Comparison of ENCODE assay signal across 17 cellular contexts in the genomic region with DNA sequence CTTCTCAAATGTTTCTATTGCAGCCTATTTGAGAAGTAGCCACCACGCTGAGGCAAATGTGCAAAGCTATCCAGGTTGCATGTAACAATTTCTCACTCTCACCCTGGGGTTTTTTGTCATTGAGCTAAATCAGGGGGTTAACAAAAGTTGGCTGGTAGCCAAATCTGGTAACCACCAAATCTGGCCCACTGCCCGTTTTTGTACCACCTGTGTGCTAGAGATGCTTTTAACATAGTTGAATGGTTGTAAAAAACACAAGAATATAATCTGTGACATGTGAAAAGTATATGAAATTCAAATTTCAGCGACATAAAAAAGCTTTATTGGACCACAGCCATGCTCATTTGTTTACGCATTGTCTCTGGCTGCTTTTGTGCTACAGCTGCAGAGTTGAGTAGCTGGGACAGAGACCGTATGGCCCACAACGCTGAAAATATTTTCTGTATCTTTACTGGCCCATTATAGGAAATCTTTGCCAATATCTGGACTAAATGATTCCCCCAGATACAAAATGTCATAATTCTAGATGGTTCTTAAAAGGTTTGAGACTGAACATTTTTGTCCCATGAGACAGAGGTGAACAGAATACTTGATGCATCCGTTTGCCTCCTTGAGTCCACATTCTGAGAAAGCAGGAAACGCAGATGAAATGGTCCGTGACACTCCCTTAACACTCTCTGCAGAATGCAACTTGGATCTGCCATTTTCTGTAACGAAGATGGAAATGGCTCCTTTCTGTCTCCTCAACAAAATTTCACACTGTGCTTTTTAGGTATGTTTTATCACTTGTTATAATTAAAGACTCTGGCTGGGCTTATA.
DNase-seq lines count a peak whose midpoint lies in the region; ATAC-seq and TF ChIP-seq lines count a peak whose summit lies in the region.
"Had no signal": no experiment of that assay in that cellular context is flagged by ENCODE, and none has a peak within 500 bp of the region (broad histone marks: within the 10 kb centered on the region; RNA-seq: fewer than 3 reads in every experiment).

No MANE protein-coding gene starts in this region.

- CTCF ChIA-PET in IMR-90 (lab: Yijun Ruan, JAX): interaction anchor here (0.9 to 1.3 kb wide), 3 partner anchors 12 to 122 kb away, joined by 3 to 4 read pairs (median 3); no protein-coding TSS in a partner anchor

- no peak overlapping the region for H4K8ac ChIP-seq in IMR-90 (ENCODE audit: low read depth in 2 of 2, low read length in 2 of 2)

- TF ChIP-seq CTCF in IMR-90 (conservative IDR thresholded peaks at IDR 0.05; ENCODE audit: low read depth, low read length): no peak

- peaks cover 4% of the 10 kb centered on the region for H3K9me3 Mint-ChIP-seq in activated T-cell treated with anti-CD3 and anti-CD28 coated beads, Interleukin-2, amount 50 U/mL, for 4 hours
- H3K9me3 Mint-ChIP-seq: activated B cell treated with CpG ODN at 0.5 μM for 24 hours, HFFc6 had no signal

- POLR2A ChIA-PET in IMR-90 (lab: Charles Lee; ENCODE audit: unreplicated experiment): no interaction called here

- dilution Hi-C loops in IMR-90 (cut with HindIII; ENCODE audit: low sequenced_read_pairs, unreplicated experiment): no loop called here

- no peak for TF ChIP-seq POLR2A in IMR-90 (IDR thresholded peaks at IDR 0.05; ENCODE audit: low read depth, low read length)

- H3K18ac ChIP-seq in IMR-90 (ENCODE audit: low read depth, low read length): no peak overlapping the region

- intact Hi-C loops in IMR-90 (cut with micrococcal nuclease) (no loop called here), aorta (cut with DNase I) (no loop called here)

- no peaks in the 10 kb centered on the region for H3K27me3 Mint-ChIP-seq in activated T-cell treated with anti-CD3 and anti-CD28 coated beads, Interleukin-2, amount 50 U/mL, for 4 hours (ENCODE audit: low read depth)
- H3K27me3 Mint-ChIP-seq: activated B cell treated with CpG ODN at 0.5 μM for 24 hours; central memory CD8-positive, alpha-beta T cell; T-helper 17 cell had no signal

- no CpG with 5 or more reads among the region's 10 CpGs for WGBS in IMR-90 (ENCODE audit: extremely low coverage in 2 of 2, insufficient read length in 1 of 2), 2 experiments
- 62 to 65% methylated on average over 10 of the region's 10 CpGs for WGBS in aorta, 2 donors

- no peak overlapping the region for H3K9ac ChIP-seq in IMR-90 (ENCODE audit: low read depth, low read length)
- H3K9ac ChIP-seq: BLaER1 had no signal

- no peak overlapping the region for H2AFZ ChIP-seq in IMR-90 (replicated peaks; ENCODE audit: low read length, poor library complexity)

- no peak overlapping the region for H3K4me3 Mint-ChIP-seq in activated T-cell treated with anti-CD3 and anti-CD28 coated beads, Interleukin-2, amount 50 U/mL, for 4 hours
- H3K4me3 Mint-ChIP-seq: activated B cell treated with CpG ODN at 0.5 μM for 24 hours; central memory CD8-positive, alpha-beta T cell; HFFc6; T-helper 17 cell had no signal

- no peak overlapping the region for H2AK9ac ChIP-seq in IMR-90 (replicated peaks; ENCODE audit: low read depth, low read length, poor library complexity)

- no peaks in the 10 kb centered on the region for H3K36me3 Mint-ChIP-seq in activated T-cell treated with anti-CD3 and anti-CD28 coated beads, Interleukin-2, amount 50 U/mL, for 4 hours (ENCODE audit: insufficient read depth)

- no peak overlapping the region for H3K4me3 ChIP-seq in IMR-90 (ENCODE audit: insufficient read depth, low read depth, low read length)
- H3K4me3 ChIP-seq in aorta (ENCODE audit: low read length in 2 of 2): no peak overlapping the region
- H3K4me3 ChIP-seq: BLaER1, Peyer's patch had no signal

- peaks cover 2% of the 10 kb centered on the region; the same call in 1 of the 2 replicates for H3K9me1 ChIP-seq in IMR-90 (ENCODE audit: insufficient read depth, low read length)

- H2BK5ac ChIP-seq in IMR-90 (ENCODE audit: low read depth, low read length, poor library complexity, severe bottlenecking): no peak overlapping the region

- no peak overlapping the region for H3K14ac ChIP-seq in IMR-90 (replicated peaks; ENCODE audit: low read depth, low read length)

- H4K5ac ChIP-seq in IMR-90 (ENCODE audit: low read depth, low read length): no peak overlapping the region

- H3K56ac ChIP-seq in IMR-90 (ENCODE audit: extremely low read depth, insufficient read depth, low read length): no peak overlapping the region

- H2BK20ac ChIP-seq in IMR-90 (ENCODE audit: low read depth, low read length): no peak overlapping the region

- H3K4me1 Mint-ChIP-seq in activated T-cell treated with anti-CD3 and anti-CD28 coated beads, Interleukin-2, amount 50 U/mL, for 4 hours (ENCODE audit: low read depth): no peaks in the 10 kb centered on the region
- H3K4me1 Mint-ChIP-seq: activated B cell treated with CpG ODN at 0.5 μM for 24 hours; central memory CD8-positive, alpha-beta T cell; T-helper 17 cell had no signal

- H3K4me2 ChIP-seq in IMR-90 (ENCODE audit: low read depth, low read length): no peak overlapping the region
- H3K4me2 ChIP-seq: BLaER1 had no signal

- no peak overlapping the region for H3K23ac ChIP-seq in IMR-90 (ENCODE audit: low read depth, low read length)

- BruUV-seq in IMR-90 (replicated peaks; lab: Mats Ljungman, UMichigan): no TSS peak

- no peak for ATAC-seq in IMR-90 (ENCODE audit: low read depth)
- no peak for ATAC-seq in aorta (ENCODE audit: low FRiP score)
- no peak for ATAC-seq in activated T-cell treated with anti-CD3 and anti-CD28 coated beads, Interleukin-2, amount 50 U/mL, for 4 hours
- ATAC-seq: sciatic nerve, T-helper 17 cell had no signal

- H3K4ac ChIP-seq in IMR-90 (ENCODE audit: low read depth, low read length): no peak overlapping the region

- H4K91ac ChIP-seq in IMR-90 (ENCODE audit: insufficient read depth, low read depth, low read length): no peak overlapping the region

- H3K9me3 ChIP-seq in IMR-90 (ENCODE audit: control insufficient read depth, insufficient read depth, low read length) (no peaks in the 10 kb centered on the region), aorta (ENCODE audit: control insufficient read depth, low read length) (no peaks in the 10 kb centered on the region)
- H3K9me3 ChIP-seq: BLaER1, Peyer's patch had no signal

- H2AK5ac ChIP-seq in IMR-90 (ENCODE audit: low read depth, low read length): no peak overlapping the region

- H3K36me3 ChIP-seq in IMR-90 (ENCODE audit: control insufficient read depth, insufficient read depth, low read length) (no peaks in the 10 kb centered on the region), aorta (ENCODE audit: control insufficient read depth in 1 of 2, insufficient read depth in 2 of 2, low read length in 1 of 2) (no peaks in the 10 kb centered on the region)
- H3K36me3 ChIP-seq: BLaER1, Peyer's patch had no signal

- no peak overlapping the region for H2BK120ac ChIP-seq in IMR-90 (ENCODE audit: low read depth, low read length)

- no peak overlapping the region for H2BK15ac ChIP-seq in IMR-90 (ENCODE audit: low read depth, low read length)

- H3K27me3 ChIP-seq in IMR-90 (ENCODE audit: control insufficient read depth, insufficient read depth, low read length) (no peaks in the 10 kb centered on the region), aorta (ENCODE audit: control insufficient read depth in 1 of 2, insufficient read depth in 2 of 2, low read length in 1 of 2) (no peaks in the 10 kb centered on the region)
- H3K27me3 ChIP-seq: BLaER1, foreskin keratinocyte, Peyer's patch had no signal

- no peaks in the 10 kb centered on the region for H4K20me1 ChIP-seq in IMR-90 (ENCODE audit: insufficient read depth, low read length)
- H4K20me1 ChIP-seq: BLaER1 had no signal

- in situ Hi-C loops in IMR-90 (cut with MboI; ENCODE audit: low sequenced_read_pairs): no loop called here

- DNase-seq in IMR-90: peak; percentile 33
- DNase-seq in NCI-H1417 treated with DMSO at 0.1 percent for 48 hours (lab: John Stamatoyannopoulos, UW): peak; percentile 23
- peak; percentile 71 for DNase-seq in NCI-H748 treated with DMSO at 0.1 percent for 48 hours (lab: John Stamatoyannopoulos, UW)
- DNase-seq in left kidney (ENCODE audit: low read depth, low spot score): peak; percentile 34
- DNase-seq in aorta: no peak
- no peak for DNase-seq in ureter (ENCODE audit: low spot score)
- DNase-seq in activated T-cell treated with anti-CD3 and anti-CD28 coated beads, Interleukin-2, amount 50 U/mL, for 4 hours: no peak
- DNase-seq: activated B cell treated with CpG ODN at 0.5 μM for 24 hours, DMS79 treated with DMSO at 0.1 percent for 48 hours, HFFc6, KG1, Peyer's patch, T-helper 17 cell had no signal

- H3K4me1 ChIP-seq in IMR-90 (ENCODE audit: control insufficient read depth, insufficient read depth, low read length) (no peaks in the 10 kb centered on the region), aorta (ENCODE audit: control insufficient read depth in 1 of 2, insufficient read depth in 2 of 2, low read length in 2 of 2) (no peaks in the 10 kb centered on the region)
- H3K4me1 ChIP-seq: BLaER1, Peyer's patch had no signal

- H3K27ac ChIP-seq in IMR-90 (ENCODE audit: insufficient read depth, low read length) (no peak overlapping the region), aorta (ENCODE audit: low read depth in 1 of 2, low read length in 2 of 2) (no peak overlapping the region)
- H3K27ac ChIP-seq: BLaER1, foreskin keratinocyte, Peyer's patch had no signal

- no peaks in the 10 kb centered on the region for H3K79me1 ChIP-seq in IMR-90 (ENCODE audit: low read depth in 1 of 2, low read length in 2 of 2)

- TF ChIP-seq RAD21 in IMR-90 (IDR thresholded peaks at IDR 0.05; ENCODE audit: low read length): no peak

TF ChIP-seq in IMR-90, 13 proteins besides CTCF, POLR2A, EP300 and RAD21 (continues in another document):
- no peak for TF ChIP-seq BHLHE40 (IDR thresholded peaks at IDR 0.05; ENCODE audit: low read depth, low read length)
- no peak for TF ChIP-seq CEBPB (IDR thresholded peaks at IDR 0.05; ENCODE audit: low read depth, low read length)
- no peak for TF ChIP-seq MXI1 (IDR thresholded peaks at IDR 0.05; ENCODE audit: borderline replicate concordance, low read depth, low read length)
- no peak for TF ChIP-seq FOS (IDR thresholded peaks at IDR 0.05; ENCODE audit: low read depth, low read length)
- TF ChIP-seq, protein P1, sequence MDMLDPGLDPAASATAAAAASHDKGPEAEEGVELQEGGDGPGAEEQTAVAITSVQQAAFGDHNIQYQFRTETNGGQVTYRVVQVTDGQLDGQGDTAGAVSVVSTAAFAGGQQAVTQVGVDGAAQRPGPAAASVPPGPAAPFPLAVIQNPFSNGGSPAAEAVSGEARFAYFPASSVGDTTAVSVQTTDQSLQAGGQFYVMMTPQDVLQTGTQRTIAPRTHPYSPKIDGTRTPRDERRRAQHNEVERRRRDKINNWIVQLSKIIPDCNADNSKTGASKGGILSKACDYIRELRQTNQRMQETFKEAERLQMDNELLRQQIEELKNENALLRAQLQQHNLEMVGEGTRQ (IDR thresholded peaks at IDR 0.05; ENCODE audit: low read depth, low read length): no peak
- TF ChIP-seq MAZ (IDR thresholded peaks at IDR 0.05; ENCODE audit: borderline replicate concordance, low read depth, low read length): no peak
- TF ChIP-seq RFX5 (IDR thresholded peaks at IDR 0.05; ENCODE audit: low read depth, low read length): no peak
- TF ChIP-seq NFE2L2 (IDR thresholded peaks at IDR 0.05; ENCODE audit: low read depth, low read length): no peak

Comparison
In these comparisons a context has a peak if more than half of its experiments do, and no peak if none do; other contexts are left out.
1. DNase-seq: peak in IMR-90 (single experiment), NCI-H1417 treated with DMSO at 0.1 percent for 48 hours (single experiment), NCI-H748 treated with DMSO at 0.1 percent for 48 hours (single experiment) and left kidney (single experiment); none in aorta (0 of 2), ureter (single experiment) and activated T-cell treated with anti-CD3 and anti-CD28 coated beads, Interleukin-2, amount 50 U/mL, for 4 hours (single experiment).